In the genomic region with DNA sequence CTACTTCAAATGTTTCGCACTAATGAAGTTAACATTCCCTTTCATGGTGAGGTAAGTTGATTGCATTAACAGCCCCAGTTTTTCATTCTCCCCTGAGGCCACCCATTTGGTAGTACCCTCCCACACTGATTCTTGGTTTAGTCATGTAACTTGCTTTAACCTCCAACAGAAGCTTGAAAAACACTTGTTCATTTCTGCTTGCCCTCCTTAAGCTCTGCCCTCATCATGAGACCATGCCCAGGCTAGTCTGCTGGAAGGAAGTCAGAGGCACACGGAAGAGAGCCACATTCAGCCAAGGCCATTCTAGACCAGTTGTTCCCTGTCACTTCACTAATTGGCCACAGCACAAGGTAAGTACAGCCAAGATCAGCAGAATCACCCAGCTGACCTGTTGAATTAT, we compare ENCODE assay signal across 15 cellular contexts. TPM values are rescaled to one million over a fixed set of nuclear protein-coding genes. Genes with fewer than 3 reads are reported as not detected.
DNase-seq lines count a peak whose midpoint lies in the region; ATAC-seq, FAIRE-seq and TF ChIP-seq lines count a peak whose summit lies in the region.
"Had no signal": no experiment of that assay in that cellular context is flagged by ENCODE, and none has a peak within 500 bp of the region (broad histone marks: within the 10 kb centered on the region; RNA-seq: fewer than 3 reads in every experiment).

No MANE protein-coding gene starts in this region.

- H3K4me3 ChIP-seq in NB4 (ENCODE audit: low read depth, low read length): no peak overlapping the region
- H3K4me3 ChIP-seq: ascending aorta had no signal

- TF ChIP-seq POLR2A in NB4 (IDR thresholded peaks at IDR 0.05; ENCODE audit: extremely low read depth, insufficient read length): no peak

- peak overlapping the region; percentile 82 for H3K27ac ChIP-seq in epithelial cell of prostate
- H3K27ac ChIP-seq: 22Rv1 had no signal

- ATAC-seq in activated CD4-positive, CD25-positive, alpha-beta regulatory T cell treated with anti-CD3 and anti-CD28 coated beads, Interleukin-2, amount 50 U/mL, for 24 hours: peak; percentile 19 to 24
- ATAC-seq in HG03457 (IDR thresholded peaks at IDR 0.05; ENCODE audit: unreplicated experiment): no peak
- ATAC-seq: HepG2 had no signal

- TF ChIP-seq CTCF in NB4 (IDR thresholded peaks at IDR 0.05; ENCODE audit: low read depth, low read length): no peak

- FAIRE-seq in urothelium cell line (lab: Jason Lieb, UNC): no peak
- FAIRE-seq: D721Med, H1, HepG2 had no signal

- DNase-seq in activated CD4-positive, CD25-positive, alpha-beta regulatory T cell (lab: John Stamatoyannopoulos, UW): no peak
- DNase-seq in NB4 (ENCODE audit: low read depth) (peak; percentile 60), epithelial cell of prostate (ENCODE audit: low read depth, low spot score) (no peak), renal cortical epithelial cell (ENCODE audit: low read depth) (peak; percentile 74), urothelium cell line (ENCODE audit: low spot score) (no peak), NCI-H524 treated with DMSO at 0.1 percent for 48 hours (lab: John Stamatoyannopoulos, UW) (no peak)
- DNase-seq: NCI-H2029, retina had no signal

RNA-seq across cellular contexts. Expression of a gene that starts 50.7 kb away (rescaled TPM):
- total RNA-seq in renal cortical epithelial cell: 259 and 461 TPM in 2 replicates

Comparison
In these comparisons a context has a peak if more than half of its experiments do, and no peak if none do; other contexts are left out.
1. DNase-seq: peak in NB4 (single experiment) and renal cortical epithelial cell (single experiment); none in activated CD4-positive, CD25-positive, alpha-beta regulatory T cell (0 of 4), epithelial cell of prostate (single experiment), urothelium cell line (single experiment) and NCI-H524 treated with DMSO at 0.1 percent for 48 hours (single experiment).